10 cellular contexts compared by ENCODE assay signal in genomic region chr19:48794291-48794690, GRCh38. TPM values are rescaled to one million over a fixed set of nuclear protein-coding genes. Genes with fewer than 3 reads are reported as not detected.
A peak's percentile ranks its signal among the peaks of the same experiment; 100 is the strongest.
DNase-seq lines count a peak whose midpoint lies in the region; ATAC-seq, FAIRE-seq and TF ChIP-seq lines count a peak whose summit lies in the region.
"Had no signal": no experiment of that assay in that cellular context is flagged by ENCODE, and none has a peak within 500 bp of the region (broad histone marks: within the 10 kb centered on the region; RNA-seq: fewer than 3 reads in every experiment).

No MANE protein-coding gene starts in this region.

- intact Hi-C loops in HepG2 (cut with micrococcal nuclease; ENCODE audit: unreplicated experiment) (no loop called here), right lobe of liver (cut with DNase I) (no loop called here), uterus (cut with DNase I; ENCODE audit: low total_unique reads) (loop anchor here (2.0 kb wide), 1 partner anchor 43 kb away; the partner anchor contains the start of gene HSD17B14), left lung (cut with DNase I) (loop anchor here (5.0 to 10.0 kb wide), 2 partner anchors 43 to 51 kb away; partner anchors contain the start of gene HSD17B14 (in 1 of the 2))

- peak overlapping the region; percentile 98 for H3K27ac Mint-ChIP-seq in chondrocyte (ENCODE audit: unreplicated experiment)

- H4K20me1 ChIP-seq in HepG2 (ENCODE audit: insufficient read depth, low read length) (no peaks in the 10 kb centered on the region), neural cell (ENCODE audit: insufficient read depth) (no peaks in the 10 kb centered on the region)

- TF ChIP-seq EP300 in HepG2 (IDR thresholded peaks at IDR 0.05; ENCODE audit: low read depth in 2 of 2, low read length in 2 of 2) (no peak), HepG2 (CRISPR knock-in tag; IDR thresholded peaks at IDR 0.05; ENCODE audit: borderline replicate concordance) (no peak), neural cell (conservative IDR thresholded peaks at IDR 0.05; ENCODE audit: poor library complexity, severe bottlenecking) (no peak)

- DNase-seq in HepG2 (ENCODE audit: low spot score) (no peak), right lobe of liver (no peak), chondrocyte (ENCODE audit: low spot score) (no peak), uterus (no peak), GM10248 (ENCODE audit: extremely low spot score) (no peak), left lung (no peak)
- DNase-seq: MM.1S had no signal

- no peaks in the 10 kb centered on the region for H3K27me3 Mint-ChIP-seq in chondrocyte (ENCODE audit: low read depth)

- H3K27ac ChIP-seq in HepG2 (ENCODE audit: extremely low read length, insufficient read depth, low read length) (no peak overlapping the region), right lobe of liver (no peak overlapping the region), neural cell (ENCODE audit: low read length) (peak overlapping the region; percentile 86), uterus (peak overlapping the region; percentile 91 to 96), left lung (no peak overlapping the region)

- CTCF ChIA-PET in HepG2 (lab: Yijun Ruan, JAX; ENCODE audit: low intra/inter-chr PET ratio, low total read pairs) (interaction anchor here (0.8 kb wide), 1 partner anchor 41 kb away, joined by 5 read pairs; the partner anchor contains the start of gene HSD17B14), GM10248 (lab: Yijun Ruan, JAX) (interaction anchor here (1.1 to 13.1 kb wide), 13 partner anchors 9 to 199 kb away, joined by 4 to 291 read pairs (median 16); partner anchors contain the start of genes BCAT2, CA11, GYS1 and HSD17B14)

- peaks cover 26% of the 10 kb centered on the region for H3K4me1 Mint-ChIP-seq in chondrocyte (ENCODE audit: low read depth)

- POLR2A ChIA-PET in HepG2 (lab: Yijun Ruan, JAX) (interaction anchor here (1.6 kb wide), 1 partner anchor 13 kb away, joined by 8 read pairs; no protein-coding TSS in a partner anchor), GM10248 (lab: Yijun Ruan, JAX) (interaction anchor here (0.8 kb wide), 1 partner anchor 81 kb away, joined by 3 read pairs; no protein-coding TSS in a partner anchor)

- BruUV-seq in HepG2 (replicated peaks; lab: Mats Ljungman, UMichigan), result no TSS peak

- no peak overlapping the region for H3K9ac ChIP-seq in HepG2 (ENCODE audit: insufficient read depth, low read depth, low read length)
- H3K9ac ChIP-seq in neural cell (ENCODE audit: low read length), result peak overlapping the region; percentile 75

- H3K4me2 ChIP-seq in HepG2 (ENCODE audit: low read depth, low read length) (no peak overlapping the region), neural cell (ENCODE audit: low read length) (no peak overlapping the region)

- H3K36me3 ChIP-seq in HepG2 (replicated peaks in 1 of 2; ENCODE audit: control insufficient read depth in 1 of 2, insufficient read depth in 2 of 2, low read length in 2 of 2) (no peaks in the 10 kb centered on the region), right lobe of liver (peaks cover 0 to 5% (median 0%) of the 10 kb centered on the region in 4 donors), neural cell (ENCODE audit: insufficient read depth, low read length) (no peaks in the 10 kb centered on the region), uterus (no peaks in the 10 kb centered on the region), left lung (peaks cover 0 to under 1% of the 10 kb centered on the region in 2 donors)
- H3K36me3 ChIP-seq: SJSA1 had no signal

- no peaks in the 10 kb centered on the region for H3K9me2 ChIP-seq in neural cell (ENCODE audit: insufficient read depth, low read length)

- TF ChIP-seq CTCF in HepG2 (CRISPR knock-in tag; IDR thresholded peaks at IDR 0.05) (no peak), right lobe of liver (IDR thresholded peaks at IDR 0.05) (no peak), chondrocyte (IDR thresholded peaks at IDR 0.05) (no peak), neural cell (IDR thresholded peaks at IDR 0.05; ENCODE audit: poor library complexity, severe bottlenecking) (no peak), uterus (IDR thresholded peaks at IDR 0.05) (no peak), GM10248 (IDR thresholded peaks at IDR 0.05; ENCODE audit: control extremely low read depth, extremely low read depth, low read depth, missing control alignments) (no peak), left lung (IDR thresholded peaks at IDR 0.05) (no peak)

- H3K4me3 Mint-ChIP-seq in chondrocyte (ENCODE audit: unreplicated experiment), result peak overlapping the region; percentile 90

- no peaks in the 10 kb centered on the region for H3K36me3 Mint-ChIP-seq in chondrocyte (ENCODE audit: low read depth)

- H3K27me3 ChIP-seq in HepG2 (ENCODE audit: control insufficient read depth in 1 of 2, insufficient read depth in 2 of 2, low read length in 2 of 2), result no peaks in the 10 kb centered on the region
- H3K27me3 ChIP-seq in right lobe of liver, result no peaks in the 10 kb centered on the region
- H3K27me3 ChIP-seq in neural cell (ENCODE audit: insufficient read depth, low read depth, low read length), result no peaks in the 10 kb centered on the region
- no peaks in the 10 kb centered on the region for H3K27me3 ChIP-seq in uterus
- H3K27me3 ChIP-seq in left lung, result no peaks in the 10 kb centered on the region
- H3K27me3 ChIP-seq: SJSA1 had no signal

- no peak for TF ChIP-seq RAD21 in HepG2 (CRISPR knock-in tag; IDR thresholded peaks at IDR 0.05)
- TF ChIP-seq RAD21 in neural cell (conservative IDR thresholded peaks at IDR 0.05), result no peak

- H3F3A ChIP-seq in neural cell (ENCODE audit: insufficient read depth, low read length, poor library complexity, severe bottlenecking), result no peaks in the 10 kb centered on the region

- in situ Hi-C loops in HepG2 (cut with HindIII; ENCODE audit: extremely low pct_ligation_motif_present, low pct_unique_long_range_greater_than_20kb), result no loop called here

- H3K9me3 Mint-ChIP-seq in chondrocyte (ENCODE audit: low read depth), result no peaks in the 10 kb centered on the region

- TF ChIP-seq POLR2A in HepG2 (IDR thresholded peaks at IDR 0.05; ENCODE audit: insufficient read depth in 1 of 2, low read depth in 2 of 2, low read length in 2 of 2) (no peak), right lobe of liver (IDR thresholded peaks at IDR 0.05) (no peak), uterus (IDR thresholded peaks at IDR 0.05) (no peak)

- no peak overlapping the region for H3K4me3 ChIP-seq in HepG2 (replicated peaks in 1 of 3; ENCODE audit: insufficient read depth in 1 of 3, low read depth in 2 of 3, low read length in 3 of 3)
- no peak overlapping the region for H3K4me3 ChIP-seq in right lobe of liver
- peak overlapping the region; percentile 65 for H3K4me3 ChIP-seq in neural cell (ENCODE audit: low read length)
- H3K4me3 ChIP-seq in uterus, result no peak overlapping the region
- no peak overlapping the region for H3K4me3 ChIP-seq in left lung

- H2AFZ ChIP-seq in HepG2 (ENCODE audit: low read length), result no peak overlapping the region
- peak overlapping the region; percentile 83 for H2AFZ ChIP-seq in neural cell (ENCODE audit: low read depth, low read length)

- H3K9me3 ChIP-seq in HepG2 (ENCODE audit: low read length) (no peaks in the 10 kb centered on the region), right lobe of liver (no peaks in the 10 kb centered on the region), neural cell (ENCODE audit: low read length) (no peaks in the 10 kb centered on the region), uterus (no peaks in the 10 kb centered on the region), left lung (no peaks in the 10 kb centered on the region)
- H3K9me3 ChIP-seq: SJSA1 had no signal

- no peak for ATAC-seq in HepG2
- ATAC-seq in right lobe of liver, result no peak
- no peak for ATAC-seq in GM21423 (IDR thresholded peaks at IDR 0.05; ENCODE audit: unreplicated experiment)
- no peak for ATAC-seq in left lung

- H3K4me1 ChIP-seq in HepG2 (ENCODE audit: insufficient read depth, low read length) (peaks cover 28% of the 10 kb centered on the region), right lobe of liver (peaks cover 0 to 16% (median 5%) of the 10 kb centered on the region in 4 donors), uterus (peaks cover 0 to 11% of the 10 kb centered on the region in 2 donors), left lung (peaks cover 0 to 8% of the 10 kb centered on the region in 2 donors)

- no peak for FAIRE-seq in HepG2 (lab: Jason Lieb, UNC)

- H3K79me2 ChIP-seq in HepG2 (ENCODE audit: insufficient read depth, low read length), result no peaks in the 10 kb centered on the region
- no peaks in the 10 kb centered on the region for H3K79me2 ChIP-seq in neural cell (replicated peaks; ENCODE audit: insufficient read depth, low read length)

- 59% methylated on average over 6 of the region's 6 CpGs for WGBS in HepG2 (ENCODE audit: low lambda C conversion rate)
- 53% methylated on average over 3 of the region's 6 CpGs for WGBS in right lobe of liver (ENCODE audit: insufficient coverage, low coverage, low lambda C conversion rate, missing lambda C conversion rate)

RNA-seq across cellular contexts. Expression of gene BCAT2, which starts 16.5 kb away (rescaled TPM):
- total RNA-seq in HepG2 (2016; rRNA removed; fragmentation: Illumina TruSeq; extraction: Trizol) (2.3 and 2.5 TPM in 2 replicates), right lobe of liver (10 to 100 TPM in 4 of 6 experiments, 1 to 10 TPM in 2; 8.9 to 48.3 (median 12.5) TPM), chondrocyte (30.9 to 42.2 TPM (median 41.4 TPM) in 3 replicates), uterus (10 to 100 TPM in 3 of 4 donors, 1 to 10 TPM in 1; 9.2 to 54.3 (median 24.6) TPM), left lung (10 to 100 TPM; 68.5 to 87.5 TPM)
- total RNA-seq in HepG2 (2016; cell fraction: cytosol; rRNA removed; fragmentation: Illumina TruSeq; extraction: Trizol; ENCODE audit: low read depth), result 3.4 and 4.0 TPM in 2 replicates
- total RNA-seq in HepG2 (2016; cell fraction: insoluble cytoplasmic fraction; rRNA removed; fragmentation: Illumina TruSeq; extraction: Trizol), result 1.8 and 2.8 TPM in 2 replicates
- 4.9 and 6.9 TPM in 2 replicates for total RNA-seq in HepG2 (2016; cell fraction: membrane; rRNA removed; fragmentation: Illumina TruSeq; extraction: Trizol)
- total RNA-seq in HepG2 (2016; cell fraction: nucleus; rRNA removed; fragmentation: Illumina TruSeq; extraction: Trizol), result 2.2 and 2.5 TPM in 2 replicates
- polyA plus RNA-seq in HepG2 (2011; rRNA removed) (3.6 TPM in 2 replicates), neural cell (19.5 and 28.5 TPM in 2 replicates)
- polyA plus RNA-seq in HepG2 (2011; cell fraction: cytosol; rRNA removed), result 2.4 and 3.8 TPM in 2 replicates
- polyA plus RNA-seq in HepG2 (2011; cell fraction: nucleus; rRNA removed), result 4.8 and 5.7 TPM in 2 replicates
- 4.0 and 5.0 TPM in 2 replicates for polyA plus RNA-seq in HepG2 (2012)
- 4.8 and 6.1 TPM in 2 replicates for polyA plus RNA-seq in HepG2 (2016; cell fraction: cytosol; fragmentation: Illumina TruSeq; extraction: Trizol; ENCODE audit: low read depth)
- polyA plus RNA-seq in HepG2 (2016; cell fraction: insoluble cytoplasmic fraction; fragmentation: Illumina TruSeq; extraction: Trizol; ENCODE audit: low read depth), result 2.6 and 3.5 TPM in 2 replicates
- polyA plus RNA-seq in HepG2 (2016; cell fraction: membrane; fragmentation: Illumina TruSeq; extraction: Trizol; ENCODE audit: low read depth), result 6.4 and 7.9 TPM in 2 replicates
- polyA plus RNA-seq in HepG2 (2016; cell fraction: nucleus; fragmentation: Illumina TruSeq; extraction: Trizol; ENCODE audit: insufficient read depth, low read depth), result 2.4 and 5.2 TPM in 2 replicates
- polyA minus RNA-seq in HepG2 (2011; rRNA and poly(A)+ RNA removed; ENCODE audit: low replicate concordance), result 4.1 and 65.2 TPM in 2 replicates
- 1.6 and 1.9 TPM in 2 replicates for polyA minus RNA-seq in HepG2 (2011; cell fraction: cytosol; rRNA and poly(A)+ RNA removed)
- polyA minus RNA-seq in HepG2 (2011; cell fraction: nucleus; rRNA and poly(A)+ RNA removed), result 1.6 and 2.3 TPM in 2 replicates
- 15.5 and 15.6 TPM in 2 replicates for polyA minus RNA-seq in neural cell

RNA-seq across cellular contexts. Expression of gene FGF21, which starts 39.0 kb away (rescaled TPM):
- total RNA-seq in HepG2 (2016; rRNA removed; fragmentation: Illumina TruSeq; extraction: Trizol) (not detected in 2 replicates), right lobe of liver (10 to 100 TPM in 4 of 6 experiments, 1 to 10 TPM in 1, not detected in 1; 5.1 to 55.3 (median 32.7) TPM), chondrocyte (not detected in 3 replicates), uterus (not detected), left lung (not detected)
- not detected in 2 replicates for total RNA-seq in HepG2 (2016; cell fraction: cytosol; rRNA removed; fragmentation: Illumina TruSeq; extraction: Trizol; ENCODE audit: low read depth)
- total RNA-seq in HepG2 (2016; cell fraction: insoluble cytoplasmic fraction; rRNA removed; fragmentation: Illumina TruSeq; extraction: Trizol), result not detected in 2 replicates
- total RNA-seq in HepG2 (2016; cell fraction: membrane; rRNA removed; fragmentation: Illumina TruSeq; extraction: Trizol), result not detected in 2 replicates
- total RNA-seq in HepG2 (2016; cell fraction: nucleus; rRNA removed; fragmentation: Illumina TruSeq; extraction: Trizol), result not detected in 2 replicates
- polyA plus RNA-seq in HepG2 (2011; rRNA removed) (0.17 TPM in 2 replicates), neural cell (not detected in 2 replicates)
- polyA plus RNA-seq in HepG2 (2011; cell fraction: cytosol; rRNA removed), result 0.08 and 0.12 TPM in 2 replicates
- 0.26 and 0.39 TPM in 2 replicates for polyA plus RNA-seq in HepG2 (2011; cell fraction: nucleus; rRNA removed)
- 0.60 TPM in 1 of 2 replicates, not detected in the other for polyA plus RNA-seq in HepG2 (2012)
- not detected in 2 replicates for polyA plus RNA-seq in HepG2 (2016; cell fraction: cytosol; fragmentation: Illumina TruSeq; extraction: Trizol; ENCODE audit: low read depth)
- polyA plus RNA-seq in HepG2 (2016; cell fraction: insoluble cytoplasmic fraction; fragmentation: Illumina TruSeq; extraction: Trizol; ENCODE audit: low read depth), result not detected in 2 replicates
- not detected in 2 replicates for polyA plus RNA-seq in HepG2 (2016; cell fraction: membrane; fragmentation: Illumina TruSeq; extraction: Trizol; ENCODE audit: low read depth)
- not detected in 2 replicates for polyA plus RNA-seq in HepG2 (2016; cell fraction: nucleus; fragmentation: Illumina TruSeq; extraction: Trizol; ENCODE audit: insufficient read depth, low read depth)
- not detected in 2 replicates for polyA minus RNA-seq in HepG2 (2011; rRNA and poly(A)+ RNA removed; ENCODE audit: low replicate concordance)
- not detected in 2 replicates for polyA minus RNA-seq in HepG2 (2011; cell fraction: cytosol; rRNA and poly(A)+ RNA removed)
- 0.37 TPM in 1 of 2 replicates, not detected in the other for polyA minus RNA-seq in HepG2 (2011; cell fraction: nucleus; rRNA and poly(A)+ RNA removed)
- polyA minus RNA-seq in neural cell, result not detected in 2 replicates
- total RNA-seq: SJSA1 had no signal

RNA-seq across cellular contexts. Expression of gene FUT1, which starts 41.9 kb away (rescaled TPM):
- total RNA-seq in HepG2 (2016; rRNA removed; fragmentation: Illumina TruSeq; extraction: Trizol) (0.07 TPM in 2 replicates), right lobe of liver (1 to 10 TPM in 3 of 6 experiments, under 1 TPM in 3; 0.22 to 1.9 (median 0.93) TPM), chondrocyte (0.44 to 0.52 TPM in 2 of 3 replicates, not detected in the other), uterus (10 to 100 TPM in 1 of 4 donors, 1 to 10 TPM in 3; 1.5 to 17.7 (median 4.4) TPM), left lung (1 to 10 TPM; 6.0 to 8.7 TPM)
- not detected in 2 replicates for total RNA-seq in HepG2 (2016; cell fraction: cytosol; rRNA removed; fragmentation: Illumina TruSeq; extraction: Trizol; ENCODE audit: low read depth)
- 0.09 TPM in 1 of 2 replicates, not detected in the other for total RNA-seq in HepG2 (2016; cell fraction: insoluble cytoplasmic fraction; rRNA removed; fragmentation: Illumina TruSeq; extraction: Trizol)
- total RNA-seq in HepG2 (2016; cell fraction: membrane; rRNA removed; fragmentation: Illumina TruSeq; extraction: Trizol), result 0.07 and 0.09 TPM in 2 replicates
- 0.09 TPM in 1 of 2 replicates, not detected in the other for total RNA-seq in HepG2 (2016; cell fraction: nucleus; rRNA removed; fragmentation: Illumina TruSeq; extraction: Trizol)
- polyA plus RNA-seq in HepG2 (2011; rRNA removed) (1.1 and 1.5 TPM in 2 replicates), neural cell (0.15 and 0.26 TPM in 2 replicates)
- 0.71 and 0.98 TPM in 2 replicates for polyA plus RNA-seq in HepG2 (2011; cell fraction: cytosol; rRNA removed)
- 2.0 and 2.5 TPM in 2 replicates for polyA plus RNA-seq in HepG2 (2011; cell fraction: nucleus; rRNA removed)
- 0.47 and 1.7 TPM in 2 replicates for polyA plus RNA-seq in HepG2 (2012)
- not detected in 2 replicates for polyA plus RNA-seq in HepG2 (2016; cell fraction: cytosol; fragmentation: Illumina TruSeq; extraction: Trizol; ENCODE audit: low read depth)
- polyA plus RNA-seq in HepG2 (2016; cell fraction: insoluble cytoplasmic fraction; fragmentation: Illumina TruSeq; extraction: Trizol; ENCODE audit: low read depth), result not detected in 2 replicates
- 0.14 TPM in 1 of 2 replicates, not detected in the other for polyA plus RNA-seq in HepG2 (2016; cell fraction: membrane; fragmentation: Illumina TruSeq; extraction: Trizol; ENCODE audit: low read depth)
- polyA plus RNA-seq in HepG2 (2016; cell fraction: nucleus; fragmentation: Illumina TruSeq; extraction: Trizol; ENCODE audit: insufficient read depth, low read depth), result 0.26 TPM in 1 of 2 replicates, not detected in the other
- polyA minus RNA-seq in HepG2 (2011; rRNA and poly(A)+ RNA removed; ENCODE audit: low replicate concordance), result 1.8 and 2.9 TPM in 2 replicates
- 0.97 and 0.99 TPM in 2 replicates for polyA minus RNA-seq in HepG2 (2011; cell fraction: cytosol; rRNA and poly(A)+ RNA removed)
- polyA minus RNA-seq in HepG2 (2011; cell fraction: nucleus; rRNA and poly(A)+ RNA removed), result 0.64 and 1.5 TPM in 2 replicates
- polyA minus RNA-seq in neural cell, result 0.49 and 0.58 TPM in 2 replicates
- total RNA-seq: SJSA1 had no signal

RNA-seq across cellular contexts. Expression of gene HSD17B14, which starts 42.0 kb away (rescaled TPM):
- total RNA-seq in HepG2 (2016; rRNA removed; fragmentation: Illumina TruSeq; extraction: Trizol) (0.53 and 0.58 TPM in 2 replicates), right lobe of liver (10 to 100 TPM in 4 of 6 experiments, 1 to 10 TPM in 2; 3.5 to 78.0 (median 15.7) TPM), chondrocyte (11.4 to 13.6 TPM (median 13.5 TPM) in 3 replicates), uterus (10 to 100 TPM in 1 of 4 donors, 1 to 10 TPM in 3; 5.6 to 31.9 (median 8.7) TPM), left lung (10 to 100 TPM; 10.1 to 20.3 TPM)
- 0.44 TPM in 1 of 2 replicates, not detected in the other for total RNA-seq in HepG2 (2016; cell fraction: cytosol; rRNA removed; fragmentation: Illumina TruSeq; extraction: Trizol; ENCODE audit: low read depth)
- 0.64 and 0.97 TPM in 2 replicates for total RNA-seq in HepG2 (2016; cell fraction: insoluble cytoplasmic fraction; rRNA removed; fragmentation: Illumina TruSeq; extraction: Trizol)
- 0.34 and 0.49 TPM in 2 replicates for total RNA-seq in HepG2 (2016; cell fraction: membrane; rRNA removed; fragmentation: Illumina TruSeq; extraction: Trizol)
- not detected in 2 replicates for total RNA-seq in HepG2 (2016; cell fraction: nucleus; rRNA removed; fragmentation: Illumina TruSeq; extraction: Trizol)
- polyA plus RNA-seq in HepG2 (2011; rRNA removed) (1.2 and 1.8 TPM in 2 replicates), neural cell (0.40 and 0.44 TPM in 2 replicates)
- polyA plus RNA-seq in HepG2 (2011; cell fraction: cytosol; rRNA removed), result 1.4 and 1.5 TPM in 2 replicates
- 3.6 and 4.3 TPM in 2 replicates for polyA plus RNA-seq in HepG2 (2011; cell fraction: nucleus; rRNA removed)
- polyA plus RNA-seq in HepG2 (2012), result 0.72 and 0.89 TPM in 2 replicates
- polyA plus RNA-seq in HepG2 (2016; cell fraction: cytosol; fragmentation: Illumina TruSeq; extraction: Trizol; ENCODE audit: low read depth), result 0.35 and 0.58 TPM in 2 replicates
- polyA plus RNA-seq in HepG2 (2016; cell fraction: insoluble cytoplasmic fraction; fragmentation: Illumina TruSeq; extraction: Trizol; ENCODE audit: low read depth), result 1.1 TPM in 2 replicates
- polyA plus RNA-seq in HepG2 (2016; cell fraction: membrane; fragmentation: Illumina TruSeq; extraction: Trizol; ENCODE audit: low read depth), result 0.64 and 0.69 TPM in 2 replicates
- polyA plus RNA-seq in HepG2 (2016; cell fraction: nucleus; fragmentation: Illumina TruSeq; extraction: Trizol; ENCODE audit: insufficient read depth, low read depth), result 0.97 and 0.98 TPM in 2 replicates
- 0.33 and 0.62 TPM in 2 replicates for polyA minus RNA-seq in HepG2 (2011; rRNA and poly(A)+ RNA removed; ENCODE audit: low replicate concordance)
- not detected in 2 replicates for polyA minus RNA-seq in HepG2 (2011; cell fraction: cytosol; rRNA and poly(A)+ RNA removed)
- polyA minus RNA-seq in HepG2 (2011; cell fraction: nucleus; rRNA and poly(A)+ RNA removed), result 0.77 and 2.0 TPM in 2 replicates
- not detected in 2 replicates for polyA minus RNA-seq in neural cell
- total RNA-seq: SJSA1 had no signal

RNA-seq across cellular contexts. Expression of gene IZUMO1, which starts 47.6 kb away (rescaled TPM):
- 0.22 TPM in 1 of 2 replicates, not detected in the other for total RNA-seq in HepG2 (2016; rRNA removed; fragmentation: Illumina TruSeq; extraction: Trizol)
- total RNA-seq in HepG2 (2016; cell fraction: cytosol; rRNA removed; fragmentation: Illumina TruSeq; extraction: Trizol; ENCODE audit: low read depth), result not detected in 2 replicates
- 0.11 TPM in 1 of 2 replicates, not detected in the other for total RNA-seq in HepG2 (2016; cell fraction: insoluble cytoplasmic fraction; rRNA removed; fragmentation: Illumina TruSeq; extraction: Trizol)
- total RNA-seq in HepG2 (2016; cell fraction: membrane; rRNA removed; fragmentation: Illumina TruSeq; extraction: Trizol), result 0.59 TPM in 1 of 2 replicates, not detected in the other
- not detected in 2 replicates for total RNA-seq in HepG2 (2016; cell fraction: nucleus; rRNA removed; fragmentation: Illumina TruSeq; extraction: Trizol)
- 0.07 and 0.16 TPM in 2 replicates for polyA plus RNA-seq in HepG2 (2011; rRNA removed)
- polyA plus RNA-seq in HepG2 (2011; cell fraction: cytosol; rRNA removed), result not detected in 2 replicates
- polyA plus RNA-seq in HepG2 (2011; cell fraction: nucleus; rRNA removed), result 1.2 and 1.7 TPM in 2 replicates
- polyA plus RNA-seq in HepG2 (2012), result 0.09 and 0.50 TPM in 2 replicates
- polyA plus RNA-seq in HepG2 (2016; cell fraction: cytosol; fragmentation: Illumina TruSeq; extraction: Trizol; ENCODE audit: low read depth), result not detected in 2 replicates
- polyA plus RNA-seq in HepG2 (2016; cell fraction: insoluble cytoplasmic fraction; fragmentation: Illumina TruSeq; extraction: Trizol; ENCODE audit: low read depth), result not detected in 2 replicates
- not detected in 2 replicates for polyA plus RNA-seq in HepG2 (2016; cell fraction: membrane; fragmentation: Illumina TruSeq; extraction: Trizol; ENCODE audit: low read depth)
- 0.46 and 0.85 TPM in 2 replicates for polyA plus RNA-seq in HepG2 (2016; cell fraction: nucleus; fragmentation: Illumina TruSeq; extraction: Trizol; ENCODE audit: insufficient read depth, low read depth)
- polyA minus RNA-seq in HepG2 (2011; rRNA and poly(A)+ RNA removed; ENCODE audit: low replicate concordance), result 0.30 TPM in 1 of 2 replicates, not detected in the other
- not detected in 2 replicates for polyA minus RNA-seq in HepG2 (2011; cell fraction: cytosol; rRNA and poly(A)+ RNA removed)
- polyA minus RNA-seq in HepG2 (2011; cell fraction: nucleus; rRNA and poly(A)+ RNA removed), result 0.37 and 0.39 TPM in 2 replicates
- total RNA-seq in right lobe of liver, result under 1 TPM in 5 of 6 experiments, not detected in 1; 0.10 to 0.35 (median 0.13) TPM
- total RNA-seq in chondrocyte, result not detected in 3 replicates
- polyA plus RNA-seq in neural cell, result not detected in 2 replicates
- polyA minus RNA-seq in neural cell, result not detected in 2 replicates
- total RNA-seq in uterus, result 1 to 10 TPM in 1 of 4 donors, under 1 TPM in 1, not detected in 2; under 0.01 to 2.3 TPM
- 1 to 10 TPM in 1 of 2 donors, under 1 TPM in 1; 0.96 to 1.5 TPM for total RNA-seq in left lung
- total RNA-seq: SJSA1 had no signal

Comparison
In these comparisons a context has a peak if more than half of its experiments do, and no peak if none do; other contexts are left out.
1. H3K27ac ChIP-seq: peak in neural cell (single experiment) and uterus (2 of 2); none in HepG2 (single experiment), right lobe of liver (0 of 3) and left lung (0 of 2).
2. intact Hi-C loops: an anchor here in uterus (2.0 kb wide) and left lung (5.0 to 10.0 kb wide); none called in HepG2 and right lobe of liver.